ENCODE assay signal across 1 cellular context in the genomic region with DNA sequence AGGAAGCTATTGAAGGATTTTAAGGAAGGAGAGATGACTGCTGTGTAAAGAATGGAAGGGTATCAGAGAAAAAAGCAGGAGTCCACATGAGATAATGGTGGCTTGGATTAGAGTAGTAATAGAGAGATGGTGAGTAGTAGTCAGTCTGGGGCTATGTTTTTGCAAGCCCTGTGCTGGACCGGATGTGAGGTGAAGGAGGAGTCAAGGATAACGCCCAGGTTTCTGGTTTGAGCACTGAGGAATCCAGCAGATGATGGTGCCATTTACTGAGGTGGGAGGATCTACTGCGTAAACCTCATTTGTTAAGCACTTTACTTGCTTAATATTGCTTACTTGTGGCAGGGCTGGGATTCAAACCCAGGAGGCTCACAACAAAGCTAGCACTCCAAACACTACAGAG.
TF ChIP-seq lines count a peak whose summit lies in the region.

No MANE protein-coding gene starts in this region.

TF ChIP-seq in neural cell, 6 proteins besides CTCF, POLR2A, EP300 and RAD21 (continued from another document):
- TF ChIP-seq, protein P1, sequence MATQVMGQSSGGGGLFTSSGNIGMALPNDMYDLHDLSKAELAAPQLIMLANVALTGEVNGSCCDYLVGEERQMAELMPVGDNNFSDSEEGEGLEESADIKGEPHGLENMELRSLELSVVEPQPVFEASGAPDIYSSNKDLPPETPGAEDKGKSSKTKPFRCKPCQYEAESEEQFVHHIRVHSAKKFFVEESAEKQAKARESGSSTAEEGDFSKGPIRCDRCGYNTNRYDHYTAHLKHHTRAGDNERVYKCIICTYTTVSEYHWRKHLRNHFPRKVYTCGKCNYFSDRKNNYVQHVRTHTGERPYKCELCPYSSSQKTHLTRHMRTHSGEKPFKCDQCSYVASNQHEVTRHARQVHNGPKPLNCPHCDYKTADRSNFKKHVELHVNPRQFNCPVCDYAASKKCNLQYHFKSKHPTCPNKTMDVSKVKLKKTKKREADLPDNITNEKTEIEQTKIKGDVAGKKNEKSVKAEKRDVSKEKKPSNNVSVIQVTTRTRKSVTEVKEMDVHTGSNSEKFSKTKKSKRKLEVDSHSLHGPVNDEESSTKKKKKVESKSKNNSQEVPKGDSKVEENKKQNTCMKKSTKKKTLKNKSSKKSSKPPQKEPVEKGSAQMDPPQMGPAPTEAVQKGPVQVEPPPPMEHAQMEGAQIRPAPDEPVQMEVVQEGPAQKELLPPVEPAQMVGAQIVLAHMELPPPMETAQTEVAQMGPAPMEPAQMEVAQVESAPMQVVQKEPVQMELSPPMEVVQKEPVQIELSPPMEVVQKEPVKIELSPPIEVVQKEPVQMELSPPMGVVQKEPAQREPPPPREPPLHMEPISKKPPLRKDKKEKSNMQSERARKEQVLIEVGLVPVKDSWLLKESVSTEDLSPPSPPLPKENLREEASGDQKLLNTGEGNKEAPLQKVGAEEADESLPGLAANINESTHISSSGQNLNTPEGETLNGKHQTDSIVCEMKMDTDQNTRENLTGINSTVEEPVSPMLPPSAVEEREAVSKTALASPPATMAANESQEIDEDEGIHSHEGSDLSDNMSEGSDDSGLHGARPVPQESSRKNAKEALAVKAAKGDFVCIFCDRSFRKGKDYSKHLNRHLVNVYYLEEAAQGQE (IDR thresholded peaks at IDR 0.05; ENCODE audit: borderline replicate concordance), result no peak
- no peak for TF ChIP-seq POLR2AphosphoS5 (IDR thresholded peaks at IDR 0.05)
